ENCODE assay signal across 8 cellular contexts in genomic region chr5:124748687-124749594, GRCh38. TPM values are rescaled to one million over a fixed set of nuclear protein-coding genes. Genes with fewer than 3 reads are reported as not detected.
DNase-seq lines count a peak whose midpoint lies in the region; ATAC-seq, FAIRE-seq and TF ChIP-seq lines count a peak whose summit lies in the region.

No MANE protein-coding gene starts in this region.

- no peaks in the 10 kb centered on the region for H3K36me3 ChIP-seq in Karpas-422 (ENCODE audit: insufficient read depth, low read length)

- H4K20me1 ChIP-seq in Karpas-422 (ENCODE audit: insufficient read depth, low read depth, low read length), result no peaks in the 10 kb centered on the region

- H3K79me2 ChIP-seq in Karpas-422 (ENCODE audit: low read length), result no peaks in the 10 kb centered on the region

- H3K4me3 ChIP-seq in Karpas-422 (ENCODE audit: low read length), result peak overlapping the region; percentile 78

- H3K27ac Mint-ChIP-seq in stimulated activated naive B cell treated with anti-CD40 and anti-IgM and Interleukin-4, amounts not matched to agents 10 μg/mL and 1 μg/mL and 100 μg/mL, for 72 hours, result peak overlapping the region; percentile 96

- POLR2A ChIA-PET in RWPE1 (lab: Yijun Ruan, JAX; ENCODE audit: low non-redundant PET), result no interaction called here

- H3K4me1 ChIP-seq in Karpas-422 (ENCODE audit: low read length), result peaks cover 70% of the 10 kb centered on the region

- H3K9me3 ChIP-seq in Karpas-422 (ENCODE audit: low read length), result no peaks in the 10 kb centered on the region

- peak overlapping the region; percentile 99 for H3K4me2 ChIP-seq in Karpas-422 (ENCODE audit: low read depth, low read length, poor library complexity, severe bottlenecking)

- no peaks in the 10 kb centered on the region for H3K9me3 Mint-ChIP-seq in stimulated activated naive B cell treated with anti-CD40 and anti-IgM and Interleukin-4, amounts not matched to agents 10 μg/mL and 1 μg/mL and 100 μg/mL, for 72 hours

- peak; percentile 8 for DNase-seq in activated CD4-positive, alpha-beta T cell treated with anti-CD3 and anti-CD28 coated beads for 48 hours
- DNase-seq in activated CD4-positive, alpha-beta T cell treated with anti-CD3 and anti-CD28 coated beads, Interleukin-2, amount 50 U/mL, for 1 hour, result no peak
- DNase-seq in H54 (ENCODE audit: insufficient read length, low spot score), result peak; percentile 26
- peak; percentile 96 for DNase-seq in Karpas-422
- peak; percentile 97 for DNase-seq in RWPE1 (ENCODE audit: low spot score)
- DNase-seq in dermis blood vessel endothelial cell, result peak; percentile 97
- peak; percentile 98 for DNase-seq in kidney tubule cell (ENCODE audit: low spot score)
- peak; percentile 84 for DNase-seq in stimulated activated naive B cell treated with anti-CD40 and anti-IgM and Interleukin-4, amounts not matched to agents 10 μg/mL and 1 μg/mL and 100 μg/mL, for 72 hours

- CTCF ChIA-PET in RWPE1 (lab: Yijun Ruan, JAX), result interaction anchor here (0.7 kb wide), 1 partner anchor 1376 kb away, joined by 3 read pairs; no protein-coding TSS in a partner anchor

- peak; percentile 85 to 86 for ATAC-seq in stimulated activated naive B cell treated with anti-CD40 and anti-IgM and Interleukin-4, amounts not matched to agents 10 μg/mL and 1 μg/mL and 100 μg/mL, for 72 hours (replicated peaks)

- no peak for FAIRE-seq in H54 (lab: Jason Lieb, UNC)

- H3K27ac ChIP-seq in Karpas-422 (ENCODE audit: low read length) (peak overlapping the region; percentile 98), RWPE1 (peak overlapping the region; percentile 83)

- no peaks in the 10 kb centered on the region for H3K36me3 Mint-ChIP-seq in stimulated activated naive B cell treated with anti-CD40 and anti-IgM and Interleukin-4, amounts not matched to agents 10 μg/mL and 1 μg/mL and 100 μg/mL, for 72 hours

- TF ChIP-seq CTCF in RWPE1 (conservative IDR thresholded peaks at IDR 0.05; ENCODE audit: low read depth), result no peak

- H3K9ac ChIP-seq in Karpas-422 (ENCODE audit: low read length), result peak overlapping the region; percentile 81

- peak overlapping the region in 1 of 2 donors; percentile 90 for H3K4me3 Mint-ChIP-seq in stimulated activated naive B cell treated with anti-CD40 and anti-IgM and Interleukin-4, amounts not matched to agents 10 μg/mL and 1 μg/mL and 100 μg/mL, for 72 hours

- no peak for TF ChIP-seq POLR2A in H54 (IDR thresholded peaks at IDR 0.05; ENCODE audit: low read depth, low read length)

- H3K27me3 Mint-ChIP-seq in stimulated activated naive B cell treated with anti-CD40 and anti-IgM and Interleukin-4, amounts not matched to agents 10 μg/mL and 1 μg/mL and 100 μg/mL, for 72 hours, result no peaks in the 10 kb centered on the region

- peaks cover 5 to 15% of the 10 kb centered on the region in 2 donors for H3K4me1 Mint-ChIP-seq in stimulated activated naive B cell treated with anti-CD40 and anti-IgM and Interleukin-4, amounts not matched to agents 10 μg/mL and 1 μg/mL and 100 μg/mL, for 72 hours

- H3K9me2 ChIP-seq in Karpas-422 (replicated peaks; ENCODE audit: insufficient read depth, low read length), result no peaks in the 10 kb centered on the region

- no peaks in the 10 kb centered on the region for H3K27me3 ChIP-seq in Karpas-422 (ENCODE audit: low read length)

- H2AFZ ChIP-seq in Karpas-422 (ENCODE audit: low read length), result peak overlapping the region; percentile 64

RNA-seq across cellular contexts. Expression of gene ZNF608, which starts 2.5 kb away (rescaled TPM):
- total RNA-seq in Karpas-422 (2014; rRNA removed; shearing (Covaris generic); ENCODE audit: low replicate concordance), result 12.1 and 12.8 TPM in 2 replicates
- 14.8 and 15.6 TPM in 2 replicates for total RNA-seq in dermis blood vessel endothelial cell
